ENCODE assay signal across 8 cellular contexts in genomic region chr12:12807970-12808702, GRCh38. TPM values are rescaled to one million over a fixed set of nuclear protein-coding genes. Genes with fewer than 3 reads are reported as not detected.
A peak's percentile ranks its signal among the peaks of the same experiment; 100 is the strongest.
DNase-seq lines count a peak whose midpoint lies in the region; ATAC-seq and TF ChIP-seq lines count a peak whose summit lies in the region.

No MANE protein-coding gene starts in this region.

- H3K4me1 ChIP-seq in Loucy (ENCODE audit: insufficient read depth, low read length, poor library complexity, severe bottlenecking) (peaks cover 30% of the 10 kb centered on the region), gastroesophageal sphincter (peaks cover 0 to 38% (median 0%) of the 10 kb centered on the region in 3 donors)

- 52 to 66% methylated on average over 7 to 11 of the region's 11 CpGs for WGBS in gastroesophageal sphincter (ENCODE audit: low coverage in 1 of 2), 2 donors

- DNase-seq in EH (ENCODE audit: low read depth) (peak; percentile 57), NCI-H526 treated with DMSO at 0.1 percent for 48 hours (lab: John Stamatoyannopoulos, UW) (no peak), putamen (ENCODE audit: low spot score) (no peak)
- DNase-seq in activated T-cell treated with anti-CD3 and anti-CD28 coated beads, Interleukin-2, amount 50 U/mL, for 24 hours: peak; percentile 58
- peak in 2 of 3 donors; percentile 20 to 21 for DNase-seq in stimulated activated CD4-positive, alpha-beta T cell treated with anti-CD3 and anti-CD28 coated beads, Interleukin-12 subunit alpha, Interleukin-12 subunit beta, amount 100 ng/mL, for 48 hours (ENCODE audit: low read depth in 2 of 3, low spot score in 1 of 3)

- TF ChIP-seq POLR2A in gastroesophageal sphincter (IDR thresholded peaks at IDR 0.05): no peak

- ATAC-seq in GM21447 (IDR thresholded peaks at IDR 0.05; ENCODE audit: unreplicated experiment) (peak; percentile 70), gastroesophageal sphincter (peak; percentile 49)

- no peaks in the 10 kb centered on the region for H3K27me3 Mint-ChIP-seq in activated T-cell treated with anti-CD3 and anti-CD28 coated beads, Interleukin-2, amount 50 U/mL, for 24 hours

- H3K4me2 ChIP-seq in Loucy (ENCODE audit: low read depth, low read length, poor library complexity, severe bottlenecking): peak overlapping the region; percentile 84

- H3K9ac ChIP-seq in Loucy (ENCODE audit: low read depth, low read length, poor library complexity, severe bottlenecking): peak overlapping the region; percentile 70

- H3K9me2 ChIP-seq in Loucy (replicated peaks; ENCODE audit: low read depth, low read length): no peaks in the 10 kb centered on the region

- H3K4me3 ChIP-seq in Loucy (ENCODE audit: low read length, poor library complexity, severe bottlenecking): peak overlapping the region; percentile 65
- no peak overlapping the region for H3K4me3 ChIP-seq in gastroesophageal sphincter

- peaks cover 5% of the 10 kb centered on the region; the same call in 1 of the 2 replicates for H3F3A ChIP-seq in Loucy (ENCODE audit: low read depth)

- no peaks in the 10 kb centered on the region for H3K9me3 Mint-ChIP-seq in activated T-cell treated with anti-CD3 and anti-CD28 coated beads, Interleukin-2, amount 50 U/mL, for 24 hours

- H3K79me2 ChIP-seq in Loucy (ENCODE audit: insufficient read depth, low read length): no peaks in the 10 kb centered on the region

- peak overlapping the region; percentile 68 for H3K4me3 Mint-ChIP-seq in activated T-cell treated with anti-CD3 and anti-CD28 coated beads, Interleukin-2, amount 50 U/mL, for 24 hours

- H4K20me1 ChIP-seq in Loucy (ENCODE audit: insufficient read depth, low read length, poor library complexity, severe bottlenecking): no peaks in the 10 kb centered on the region

- peak overlapping the region; percentile 82 for H2AFZ ChIP-seq in Loucy (ENCODE audit: low read length)

- peak overlapping the region; percentile 95 for H3K27ac Mint-ChIP-seq in activated T-cell treated with anti-CD3 and anti-CD28 coated beads, Interleukin-2, amount 50 U/mL, for 24 hours

- TF ChIP-seq CTCF in Loucy (conservative IDR thresholded peaks at IDR 0.05; ENCODE audit: low read length) (no peak), gastroesophageal sphincter (IDR thresholded peaks at IDR 0.05) (no peak)

- H3K36me3 ChIP-seq in Loucy (ENCODE audit: insufficient read depth, low read length) (no peaks in the 10 kb centered on the region), gastroesophageal sphincter (no peaks in the 10 kb centered on the region)

- H3K27me3 ChIP-seq in Loucy (ENCODE audit: insufficient read depth, low read length, poor library complexity, severe bottlenecking): no peaks in the 10 kb centered on the region
- H3K27me3 ChIP-seq in gastroesophageal sphincter: no peaks in the 10 kb centered on the region

- peaks cover 61% of the 10 kb centered on the region for H3K4me1 Mint-ChIP-seq in activated T-cell treated with anti-CD3 and anti-CD28 coated beads, Interleukin-2, amount 50 U/mL, for 24 hours (ENCODE audit: low read depth)

- no peaks in the 10 kb centered on the region for H3K9me3 ChIP-seq in Loucy (ENCODE audit: insufficient read depth, low read depth, low read length)
- no peaks in the 10 kb centered on the region for H3K9me3 ChIP-seq in gastroesophageal sphincter

- TF ChIP-seq EP300 in gastroesophageal sphincter (IDR thresholded peaks at IDR 0.05): no peak

- peak overlapping the region; percentile 61 to 79 (median 67) for H3K27ac ChIP-seq in gastroesophageal sphincter

- H3K36me3 Mint-ChIP-seq in activated T-cell treated with anti-CD3 and anti-CD28 coated beads, Interleukin-2, amount 50 U/mL, for 24 hours (ENCODE audit: low read depth): peaks cover under 1% of the 10 kb centered on the region

RNA-seq across cellular contexts. Expression of gene DDX47, which starts 5.0 kb away (rescaled TPM):
- total RNA-seq in gastroesophageal sphincter: 10 to 100 TPM; 49.2 to 66.7 (median 60.2) TPM

RNA-seq across cellular contexts. Expression of gene APOLD1, which starts 22.7 kb away (rescaled TPM):
- total RNA-seq in gastroesophageal sphincter: 10 to 100 TPM; 16.2 to 33.4 (median 22.8) TPM

Comparison
In these comparisons a context has a peak if more than half of its experiments do, and no peak if none do; other contexts are left out.
1. DNase-seq: peak in EH (single experiment), activated T-cell treated with anti-CD3 and anti-CD28 coated beads, Interleukin-2, amount 50 U/mL, for 24 hours (single experiment) and stimulated activated CD4-positive, alpha-beta T cell treated with anti-CD3 and anti-CD28 coated beads, Interleukin-12 subunit alpha, Interleukin-12 subunit beta, amount 100 ng/mL, for 48 hours (2 of 3); none in NCI-H526 treated with DMSO at 0.1 percent for 48 hours (single experiment) and putamen (single experiment).